28 cellular contexts compared by ENCODE assay signal in genomic region chr21:17729455-17729854, GRCh38.
"Had no signal": no experiment of that assay in that cellular context is flagged by ENCODE, and none has a peak within 500 bp of the region (broad histone marks: within the 10 kb centered on the region; RNA-seq: fewer than 3 reads in every experiment).

No MANE protein-coding gene starts in this region.

- DNase-seq: naive thymus-derived CD8-positive, alpha-beta T cell; nephron progenitor cell; occipital lobe; ovary; psoas muscle; right cardiac atrium; right lobe of liver; spleen; stimulated activated CD4-positive, alpha-beta T cell treated with anti-CD3 and anti-CD28 coated beads, Interleukin-12 subunit alpha, Interleukin-12 subunit beta, amount 100 ng/mL, for 4 hours; stimulated activated CD4-positive, alpha-beta T cell treated with anti-CD3 and anti-CD28 coated beads, Interleukin-1b, Interleukin-23, amount 100 ng/mL, for 48 hours; stimulated activated CD4-positive, alpha-beta T cell treated with anti-CD3 and anti-CD28 coated beads, Interleukin-4, amount 100 ng/mL, for 1 hour; stimulated activated CD4-positive, alpha-beta T cell treated with anti-CD3 and anti-CD28 coated beads, Interleukin-4, amount 100 ng/mL, for 4 hours; stimulated activated CD8-positive, alpha-beta memory T cell treated with anti-CD3 and anti-CD28 coated beads, Interleukin-4, amount 100 ng/mL, for 48 hours; stimulated activated naive CD4-positive, alpha-beta T cell; stimulated activated naive CD8-positive, alpha-beta T cell treated with anti-CD3 and anti-CD28 coated beads, Interleukin-15, amount 100 ng/mL, for 72 hours; stimulated activated naive CD8-positive, alpha-beta T cell treated with anti-CD3 and anti-CD28 coated beads, Interleukin-15, Interleukin-2, amounts not matched to agents 100 U/mL and 50 U/mL, for 24 hours; substantia nigra; testis; tibial artery; transverse colon; upper lobe of right lung; uterus had no signal

- H3K4me3 ChIP-seq: ovary, psoas muscle, right lobe of liver, skin epidermis, smooth muscle cell, spleen, suprapubic skin, testis, tibial artery, transverse colon, upper lobe of right lung, uterus had no signal

- H2AFZ ChIP-seq: parathyroid adenoma had no signal

- H3K27me3 ChIP-seq: ovary, right lobe of liver, spleen, suprapubic skin, testis, tibial artery, transverse colon, upper lobe of right lung, uterus had no signal

- ATAC-seq: naive thymus-derived CD8-positive, alpha-beta T cell; natural killer cell treated with Interleukin-12 subunit alpha and Interleukin-12 subunit beta and Interleukin-15 and Interleukin-18, amount 100 ng/mL, for 72 hours; psoas muscle; right cardiac atrium; right lobe of liver; stimulated activated memory B cell treated with anti-CD40 and anti-IgM and Interleukin-4, amounts not matched to agents 10 μg/mL and 1 μg/mL and 100 μg/mL, for 72 hours; stimulated activated naive CD8-positive, alpha-beta T cell treated with anti-CD3 and anti-CD28 coated beads, Interleukin-15, amount 100 ng/mL, for 72 hours; stimulated activated naive CD8-positive, alpha-beta T cell treated with anti-CD3 and anti-CD28 coated beads, Interleukin-15, Interleukin-2, amounts not matched to agents 100 U/mL and 50 U/mL, for 24 hours; upper lobe of right lung had no signal

- H3K9ac ChIP-seq: parathyroid adenoma had no signal

- H3K36me3 ChIP-seq: ovary, right lobe of liver, spleen, suprapubic skin, tibial artery, transverse colon, upper lobe of right lung, uterus had no signal

- H3K27ac ChIP-seq: ovary, parathyroid adenoma, psoas muscle, right lobe of liver, skin epidermis, spleen, suprapubic skin, testis, tibial artery, transverse colon, upper lobe of right lung, uterus had no signal

- H3K79me2 ChIP-seq: parathyroid adenoma had no signal

- H3K9me3 ChIP-seq: ovary, psoas muscle, right lobe of liver, spleen, suprapubic skin, testis, tibial artery, transverse colon, upper lobe of right lung, uterus had no signal

- H3K4me1 ChIP-seq: parathyroid adenoma, psoas muscle, right lobe of liver, testis, transverse colon, upper lobe of right lung, uterus had no signal

- H3K4me2 ChIP-seq: smooth muscle cell had no signal
